ENCODE assay signal across 1 cellular context in the genomic region with DNA sequence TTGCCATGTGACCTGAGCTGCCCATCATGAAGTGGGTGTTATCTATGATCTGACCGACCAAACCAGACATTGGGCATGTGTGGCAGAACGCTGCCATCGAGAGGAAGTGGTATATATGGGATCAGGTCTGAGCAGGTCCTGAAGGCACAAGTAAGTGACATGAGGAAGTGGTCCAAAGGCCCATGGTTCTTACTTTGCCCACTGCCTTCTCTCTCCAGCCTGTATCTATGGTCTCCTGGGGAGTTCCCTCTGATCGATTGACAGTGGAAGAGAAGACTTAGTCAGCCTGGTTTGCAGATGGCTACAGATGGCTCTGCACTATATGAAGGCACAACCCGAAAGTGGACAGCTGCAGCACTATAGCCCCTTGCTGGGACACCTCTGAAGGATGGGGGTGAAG.
TF ChIP-seq lines count a peak whose summit lies in the region.

No MANE protein-coding gene starts in this region.

TF ChIP-seq in HCT116, 20 proteins besides CTCF, POLR2A, EP300 and RAD21 (continued from another document):
- TF ChIP-seq ZBTB33 (IDR thresholded peaks at IDR 0.05; ENCODE audit: extremely low read depth, insufficient replicate concordance, low read length) = no peak
